8 cellular contexts compared by ENCODE assay signal in genomic region chr15:34039180-34039486, GRCh38. TPM values are rescaled to one million over a fixed set of nuclear protein-coding genes. Genes with fewer than 3 reads are reported as not detected.
DNase-seq lines count a peak whose midpoint lies in the region; ATAC-seq and TF ChIP-seq lines count a peak whose summit lies in the region.

Gene AVEN (minus strand): TSS chr15:34039204. CDS start chr15:34039046, 158 bp downstream.

- peaks cover 11% of the 10 kb centered on the region for H3K4me1 Mint-ChIP-seq in T-helper 17 cell

- H3K4me3 Mint-ChIP-seq in T-helper 17 cell: peak within 1 kb of the TSS; percentile 92

- H3K27me3 ChIP-seq in gastroesophageal sphincter (no peaks in the 10 kb centered on the region), prostate gland (replicated peaks; ENCODE audit: insufficient read depth) (no peaks in the 10 kb centered on the region)

- no peak for TF ChIP-seq CTCF in GM12864 (IDR thresholded peaks at IDR 0.05; ENCODE audit: low read depth, low read length, missing control alignments)
- TF ChIP-seq CTCF in gastroesophageal sphincter (IDR thresholded peaks at IDR 0.05): no peak
- TF ChIP-seq CTCF in prostate gland (IDR thresholded peaks at IDR 0.05): no peak

- no peak for DNase-seq in GM12864 (ENCODE audit: low read depth)
- no peak for DNase-seq in T-helper 17 cell
- no peak for DNase-seq in prostate gland (ENCODE audit: low spot score)
- no peak for DNase-seq in NCI-H2107 treated with DMSO at 0.1 percent for 48 hours (lab: John Stamatoyannopoulos, UW; ENCODE audit: unreplicated experiment)
- DNase-seq in stimulated activated CD4-positive, alpha-beta T cell treated with anti-CD3 and anti-CD28 coated beads, Interleukin-12 subunit alpha, Interleukin-12 subunit beta, amount 100 ng/mL, for 4 hours: no peak
- no peak for DNase-seq in amygdala (lab: John Stamatoyannopoulos, UW)

- ATAC-seq in T-helper 17 cell (no peak), gastroesophageal sphincter (no peak), HG03565 (IDR thresholded peaks at IDR 0.05; ENCODE audit: unreplicated experiment) (no peak)

- intact Hi-C loops in prostate gland (cut with DNase I): no loop called here

- no peak for TF ChIP-seq EP300 in gastroesophageal sphincter (IDR thresholded peaks at IDR 0.05)

- peak within 1 kb of the TSS; percentile 86 for H3K27ac Mint-ChIP-seq in T-helper 17 cell

- H3K27me3 Mint-ChIP-seq in T-helper 17 cell: no peaks in the 10 kb centered on the region

- peaks cover 0 to 31% (median 8%) of the 10 kb centered on the region in 3 donors for H3K4me1 ChIP-seq in gastroesophageal sphincter
- H3K4me1 ChIP-seq in prostate gland (replicated peaks): no peaks in the 10 kb centered on the region

- peak within 1 kb of the TSS; percentile 96 for H3K4me3 ChIP-seq in GM12864 (ENCODE audit: low read depth, low read length)
- H3K4me3 ChIP-seq in gastroesophageal sphincter: peak within 1 kb of the TSS; percentile 85 to 99
- H3K4me3 ChIP-seq in prostate gland: peak within 1 kb of the TSS; percentile 67 to 79

- H3K27ac ChIP-seq in gastroesophageal sphincter: peak within 1 kb of the TSS; percentile 71 to 98 (median 95)
- peak within 1 kb of the TSS; percentile 84 to 89 for H3K27ac ChIP-seq in prostate gland

- 1% methylated on average over 12 to 17 of the region's 23 CpGs for WGBS in gastroesophageal sphincter (ENCODE audit: low coverage in 1 of 2), 2 donors
- WGBS in prostate gland: under 1% methylated on average over 20 of the region's 23 CpGs

- no peak for TF ChIP-seq POLR2A in gastroesophageal sphincter (IDR thresholded peaks at IDR 0.05)
- no peak for TF ChIP-seq POLR2A in prostate gland (IDR thresholded peaks at IDR 0.05)

- H3K36me3 ChIP-seq in gastroesophageal sphincter (no peaks in the 10 kb centered on the region), prostate gland (no peaks in the 10 kb centered on the region)

- H3K36me3 Mint-ChIP-seq in T-helper 17 cell (ENCODE audit: low read depth): no peaks in the 10 kb centered on the region

- no peaks in the 10 kb centered on the region for H3K9me3 ChIP-seq in T-helper 17 cell (ENCODE audit: control insufficient read depth, low read length, poor library complexity, severe bottlenecking)
- no peaks in the 10 kb centered on the region for H3K9me3 ChIP-seq in gastroesophageal sphincter
- H3K9me3 ChIP-seq in prostate gland: no peaks in the 10 kb centered on the region

RNA-seq across cellular contexts. Expression of gene AVEN, which starts in this region (rescaled TPM):
- total RNA-seq in T-helper 17 cell: 1 to 10 TPM; 7.0 to 8.9 TPM
- total RNA-seq in gastroesophageal sphincter: 10 to 100 TPM; 14.8 to 38.7 (median 26.9) TPM
- total RNA-seq in prostate gland: 10 to 100 TPM; 11.9 to 21.6 TPM
